Comparison of ENCODE assay signal across 9 cellular contexts in genomic region chr17:76500074-76500744, GRCh38. TPM values are rescaled to one million over a fixed set of nuclear protein-coding genes. Genes with fewer than 3 reads are reported as not detected.
DNase-seq lines count a peak whose midpoint lies in the region; ATAC-seq and TF ChIP-seq lines count a peak whose summit lies in the region.
"Had no signal": no experiment of that assay in that cellular context is flagged by ENCODE, and none has a peak within 500 bp of the region (broad histone marks: within the 10 kb centered on the region; RNA-seq: fewer than 3 reads in every experiment).

No MANE protein-coding gene starts in this region.

- no peak for TF ChIP-seq CTCF in SK-N-SH (IDR thresholded peaks at IDR 0.05)
- no peak for TF ChIP-seq CTCF in hepatocyte (IDR thresholded peaks at IDR 0.05; ENCODE audit: poor library complexity)

- H3K4me3 Mint-ChIP-seq in T-helper 2 cell treated with Interferon-gamma antibody and Interleukin-4, amounts not matched to agents 5 μg/mL and 100 μg/mL, for 36 hours, result peak overlapping the region; percentile 87

- H3K4me2 ChIP-seq in SK-N-SH, result peak overlapping the region; percentile 92
- peak overlapping the region; percentile 92 for H3K4me2 ChIP-seq in hepatocyte

- H3K9me2 ChIP-seq in SK-N-SH (no peaks in the 10 kb centered on the region), hepatocyte (replicated peaks; ENCODE audit: insufficient read depth) (no peaks in the 10 kb centered on the region)

- H4K20me1 ChIP-seq in SK-N-SH (ENCODE audit: insufficient read depth) (no peaks in the 10 kb centered on the region), hepatocyte (ENCODE audit: insufficient read depth, poor library complexity, severe bottlenecking) (no peaks in the 10 kb centered on the region)

- TF ChIP-seq EP300 in SK-N-SH (IDR thresholded peaks at IDR 0.05; ENCODE audit: borderline replicate concordance in 1 of 2, low read depth in 1 of 2, low read length in 1 of 2), result no peak

- H3K27ac ChIP-seq in SK-N-SH (ENCODE audit: low read depth in 2 of 2, low read length in 1 of 2), result no peak overlapping the region; a peak in 1 of 4 replicates
- no peak overlapping the region for H3K27ac ChIP-seq in hepatocyte
- H3K27ac ChIP-seq in subcutaneous abdominal adipose tissue (ENCODE audit: low read depth, low read length), result peak overlapping the region; percentile 29
- H3K27ac ChIP-seq in SJCRH30, result no peak overlapping the region

- H3K79me2 ChIP-seq in SK-N-SH (ENCODE audit: insufficient read depth) (peaks cover 24% of the 10 kb centered on the region; the same call in 1 of the 2 replicates), hepatocyte (peaks cover 11% of the 10 kb centered on the region)

- no peaks in the 10 kb centered on the region for H3K27me3 ChIP-seq in SK-N-SH (ENCODE audit: insufficient read depth)
- no peaks in the 10 kb centered on the region for H3K27me3 ChIP-seq in hepatocyte
- no peaks in the 10 kb centered on the region for H3K27me3 ChIP-seq in subcutaneous abdominal adipose tissue (ENCODE audit: control insufficient read depth in 5 of 5, insufficient read depth in 4 of 5, low read length in 5 of 5)
- H3K27me3 ChIP-seq in SJCRH30, result no peaks in the 10 kb centered on the region

- no peak for DNase-seq in SK-N-SH
- no peak for DNase-seq in T-helper 2 cell treated with Interferon-gamma antibody and Interleukin-4, amounts not matched to agents 5 μg/mL and 100 μg/mL, for 36 hours (ENCODE audit: low spot score)
- no peak for DNase-seq in hepatocyte (ENCODE audit: low spot score)
- no peak for DNase-seq in SJCRH30
- DNase-seq in activated CD4-positive, alpha-beta T cell treated with anti-CD3 and anti-CD28 coated beads, Interleukin-2, amount 50 U/mL, for 1 hour, result no peak

- peaks cover 3% of the 10 kb centered on the region for H3K36me3 Mint-ChIP-seq in T-helper 2 cell treated with Interferon-gamma antibody and Interleukin-4, amounts not matched to agents 5 μg/mL and 100 μg/mL, for 36 hours (ENCODE audit: low read depth)

- 84% methylated on average over 17 of the region's 17 CpGs for WGBS in SK-N-SH (ENCODE audit: low lambda C conversion rate)
- 56% methylated on average over 17 of the region's 17 CpGs for WGBS in hepatocyte (ENCODE audit: low lambda C conversion rate, missing lambda C conversion rate)

- H3K9me3 ChIP-seq in SK-N-SH (no peaks in the 10 kb centered on the region), hepatocyte (ENCODE audit: low read depth) (no peaks in the 10 kb centered on the region), subcutaneous abdominal adipose tissue (ENCODE audit: control insufficient read depth in 5 of 5, low read length in 5 of 5) (no peaks in the 10 kb centered on the region), SJCRH30 (replicated peaks) (no peaks in the 10 kb centered on the region)

- no peak overlapping the region for H2AFZ ChIP-seq in SK-N-SH (ENCODE audit: low read depth)
- H2AFZ ChIP-seq in hepatocyte, result no peak overlapping the region

- CTCF ChIA-PET in SK-N-SH (lab: Yijun Ruan, JAX), result interaction anchor here (1.0 to 56.8 kb wide), 12 partner anchors 11 to 201 kb away, joined by 3 to 1687 read pairs (median 22); partner anchors contain the start of genes AANAT, RHBDF2 and UBE2O

- H3K27ac Mint-ChIP-seq in T-helper 2 cell treated with Interferon-gamma antibody and Interleukin-4, amounts not matched to agents 5 μg/mL and 100 μg/mL, for 36 hours, result no peak overlapping the region

- H3K9ac ChIP-seq in SK-N-SH (peak overlapping the region; percentile 68), subcutaneous abdominal adipose tissue (ENCODE audit: low read length in 5 of 5) (peak overlapping the region in 4 of 5 donors; percentile 52 to 87 (median 84))

- peak overlapping the region; percentile 65 to 78 for H3K4me3 ChIP-seq in SK-N-SH (ENCODE audit: low read depth in 2 of 2, low read length in 1 of 2)
- H3K4me3 ChIP-seq in hepatocyte, result peak overlapping the region; percentile 87
- peak overlapping the region; percentile 51 to 80 (median 67) for H3K4me3 ChIP-seq in subcutaneous abdominal adipose tissue (ENCODE audit: low read depth in 1 of 5, low read length in 5 of 5)
- H3K4me3 ChIP-seq in SJCRH30, result no peak overlapping the region

- no peaks in the 10 kb centered on the region for H3K27me3 Mint-ChIP-seq in T-helper 2 cell treated with Interferon-gamma antibody and Interleukin-4, amounts not matched to agents 5 μg/mL and 100 μg/mL, for 36 hours (ENCODE audit: low read depth)

- H3F3A ChIP-seq in SK-N-SH (replicated peaks; ENCODE audit: insufficient read depth), result peaks cover 21% of the 10 kb centered on the region

- TF ChIP-seq RAD21 in SK-N-SH (IDR thresholded peaks at IDR 0.05; ENCODE audit: low read length), result no peak

- H3K36me3 ChIP-seq in SK-N-SH (replicated peaks in 1 of 2; ENCODE audit: control insufficient read depth in 1 of 2, insufficient read depth in 2 of 2, low read length in 1 of 2) (no peaks in the 10 kb centered on the region), hepatocyte (replicated peaks; ENCODE audit: insufficient read depth, low read depth) (no peaks in the 10 kb centered on the region), subcutaneous abdominal adipose tissue (ENCODE audit: control insufficient read depth in 5 of 5, insufficient read depth in 5 of 5, low read length in 5 of 5) (no peaks in the 10 kb centered on the region), SJCRH30 (no peaks in the 10 kb centered on the region)

- ATAC-seq in SK-N-SH treated with all-trans-retinoic acid at 6 μM for 48 hours (no peak), GM18517 (IDR thresholded peaks at IDR 0.05; ENCODE audit: unreplicated experiment) (no peak)

- H3K4me1 Mint-ChIP-seq in T-helper 2 cell treated with Interferon-gamma antibody and Interleukin-4, amounts not matched to agents 5 μg/mL and 100 μg/mL, for 36 hours (ENCODE audit: low read depth), result peaks cover 22% of the 10 kb centered on the region

- H3K9me3 Mint-ChIP-seq in T-helper 2 cell treated with Interferon-gamma antibody and Interleukin-4, amounts not matched to agents 5 μg/mL and 100 μg/mL, for 36 hours, result no peaks in the 10 kb centered on the region

- POLR2A ChIA-PET in SK-N-SH (lab: Yijun Ruan, JAX), result interaction anchor here (1.2 kb wide), 2 partner anchors 44 to 47 kb away, joined by 3 to 4 read pairs; partner anchors contain the start of gene UBE2O

- H3K4me1 ChIP-seq in SK-N-SH (ENCODE audit: control insufficient read depth in 1 of 2, insufficient read depth in 2 of 2, low read depth in 1 of 2, low read length in 1 of 2) (peaks cover 21 to 60% of the 10 kb centered on the region in 2 experiments; a peak in 3 of 4 replicates), hepatocyte (ENCODE audit: insufficient read depth) (peaks cover 28% of the 10 kb centered on the region), subcutaneous abdominal adipose tissue (ENCODE audit: control insufficient read depth in 5 of 5, insufficient read depth in 5 of 5, low read length in 5 of 5) (peaks cover 5 to 67% (median 50%) of the 10 kb centered on the region in 5 donors), SJCRH30 (peaks cover 13% of the 10 kb centered on the region)

TF ChIP-seq in SK-N-SH, 30 proteins besides CTCF, POLR2A, EP300 and RAD21:
- TF ChIP-seq CHD2 (IDR thresholded peaks at IDR 0.05; ENCODE audit: low read length, partially characterized antibody), result no peak
- no peak for TF ChIP-seq TEAD4 (IDR thresholded peaks at IDR 0.05; ENCODE audit: borderline replicate concordance, insufficient read depth)
- no peak for TF ChIP-seq SMC3 (IDR thresholded peaks at IDR 0.05; ENCODE audit: low read depth, low read length)
- no peak for TF ChIP-seq RFX5 (IDR thresholded peaks at IDR 0.05; ENCODE audit: low read length)
- no peak for TF ChIP-seq RXRA (IDR thresholded peaks at IDR 0.05; ENCODE audit: borderline replicate concordance, low read depth)
- TF ChIP-seq TAF1 (IDR thresholded peaks at IDR 0.05; ENCODE audit: borderline replicate concordance, low read depth, low read length), result no peak

TF ChIP-seq in SK-N-SH treated with all-trans-retinoic acid at 6 μM for 48 hours, 23 proteins besides CTCF, POLR2A, EP300 and RAD21:
- no peak for TF ChIP-seq CSDC2 (CRISPR knock-in tag; IDR thresholded peaks at IDR 0.05)

RNA-seq across cellular contexts. Expression of gene RHBDF2, which starts 1.0 kb away (rescaled TPM):
- polyA plus RNA-seq in SK-N-SH (2012; rRNA removed) (14.0 and 16.1 TPM in 2 replicates), hepatocyte (11.0 and 11.7 TPM in 2 replicates)
- 7.0 and 9.1 TPM in 2 replicates for polyA plus RNA-seq in SK-N-SH (2012; cell fraction: cytosol; rRNA removed)
- polyA plus RNA-seq in SK-N-SH (2012; cell fraction: nucleus; rRNA removed), result 51.9 and 65.9 TPM in 2 replicates
- 4.9 and 5.5 TPM in 2 replicates for total RNA-seq in hepatocyte
- total RNA-seq in SJCRH30 (2014; rRNA removed; shearing (Covaris generic)), result 2.4 and 2.5 TPM in 2 replicates

RNA-seq across cellular contexts. Expression of gene AANAT, which starts 32.8 kb away (rescaled TPM):
- polyA plus RNA-seq in SK-N-SH (2012; rRNA removed) (0.26 TPM in 1 of 2 replicates, not detected in the other), hepatocyte (0.92 TPM in 1 of 2 replicates, not detected in the other)
- polyA plus RNA-seq in SK-N-SH (2012; cell fraction: cytosol; rRNA removed), result 0.04 and 0.07 TPM in 2 replicates
- 0.56 and 1.2 TPM in 2 replicates for polyA plus RNA-seq in SK-N-SH (2012; cell fraction: nucleus; rRNA removed)
- 0.84 TPM in 1 of 2 replicates, not detected in the other for total RNA-seq in hepatocyte
- 0.24 and 0.58 TPM in 2 replicates for total RNA-seq in SJCRH30 (2014; rRNA removed; shearing (Covaris generic))

RNA-seq across cellular contexts. Expression of gene CYGB, which starts 37.3 kb away (rescaled TPM):
- 1.7 and 3.7 TPM in 2 replicates for polyA plus RNA-seq in SK-N-SH (2012; rRNA removed)
- 1.3 and 3.2 TPM in 2 replicates for polyA plus RNA-seq in SK-N-SH (2012; cell fraction: cytosol; rRNA removed)
- polyA plus RNA-seq in SK-N-SH (2012; cell fraction: nucleus; rRNA removed), result 1.1 and 1.7 TPM in 2 replicates
- 7.8 and 15.5 TPM in 2 replicates for total RNA-seq in hepatocyte
- polyA plus RNA-seq in hepatocyte, result 13.8 and 19.2 TPM in 2 replicates
- total RNA-seq in SJCRH30 (2014; rRNA removed; shearing (Covaris generic)), result not detected in 2 replicates
- total RNA-seq: activated CD8-positive, alpha-beta memory T cell treated with anti-CD3 and anti-CD28 coated beads for 36 hours had no signal

RNA-seq across cellular contexts. Expression of gene PRCD, which starts 39.6 kb away (rescaled TPM):
- 2.2 and 5.0 TPM in 2 replicates for polyA plus RNA-seq in SK-N-SH (2012; rRNA removed)
- polyA plus RNA-seq in SK-N-SH (2012; cell fraction: cytosol; rRNA removed), result 5.8 and 8.0 TPM in 2 replicates
- polyA plus RNA-seq in SK-N-SH (2012; cell fraction: nucleus; rRNA removed), result 5.6 and 13.2 TPM in 2 replicates
- total RNA-seq in hepatocyte, result 2.0 and 2.7 TPM in 2 replicates
- 10.2 and 11.6 TPM in 2 replicates for polyA plus RNA-seq in hepatocyte
- 2.1 and 3.4 TPM in 2 replicates for total RNA-seq in SJCRH30 (2014; rRNA removed; shearing (Covaris generic))

RNA-seq across cellular contexts. Expression of gene UBE2O, which starts 47.3 kb away (rescaled TPM):
- polyA plus RNA-seq in SK-N-SH (2012; rRNA removed), result 20.0 and 25.4 TPM in 2 replicates
- 9.8 and 16.2 TPM in 2 replicates for polyA plus RNA-seq in SK-N-SH (2012; cell fraction: cytosol; rRNA removed)
- polyA plus RNA-seq in SK-N-SH (2012; cell fraction: nucleus; rRNA removed), result 54.5 and 60.1 TPM in 2 replicates
- total RNA-seq in hepatocyte, result 14.6 and 15.2 TPM in 2 replicates
- polyA plus RNA-seq in hepatocyte, result 9.7 and 12.5 TPM in 2 replicates
- 40.9 and 41.5 TPM in 2 replicates for total RNA-seq in SJCRH30 (2014; rRNA removed; shearing (Covaris generic))
